In genomic region chr7:101164071-101164840, GRCh38 we compare ENCODE assay signal across 2 cellular contexts.
TF ChIP-seq lines count a peak whose summit lies in the region.

No MANE protein-coding gene starts in this region.

TF ChIP-seq in A549, 52 proteins besides CTCF, POLR2A, EP300 and RAD21:
- TF ChIP-seq HDAC2 (IDR thresholded peaks at IDR 0.05) (peak; percentile 53; the same call in 1 of the 2 replicates), NFE2L2 (conservative IDR thresholded peaks at IDR 0.05; ENCODE audit: low read length) (no peak), ZC3H11A (IDR thresholded peaks at IDR 0.05) (no peak), CBX2 (IDR thresholded peaks at IDR 0.05; ENCODE audit: borderline replicate concordance, low read depth) (no peak), EHMT2 (IDR thresholded peaks at IDR 0.05; ENCODE audit: low read depth) (peak; percentile 87; the same call in 1 of the 2 replicates), REST (IDR thresholded peaks at IDR 0.05) (peak; percentile 92)

TF ChIP-seq in GM23338, 12 proteins besides CTCF, POLR2A, EP300 and RAD21:
- TF ChIP-seq, protein P1, sequence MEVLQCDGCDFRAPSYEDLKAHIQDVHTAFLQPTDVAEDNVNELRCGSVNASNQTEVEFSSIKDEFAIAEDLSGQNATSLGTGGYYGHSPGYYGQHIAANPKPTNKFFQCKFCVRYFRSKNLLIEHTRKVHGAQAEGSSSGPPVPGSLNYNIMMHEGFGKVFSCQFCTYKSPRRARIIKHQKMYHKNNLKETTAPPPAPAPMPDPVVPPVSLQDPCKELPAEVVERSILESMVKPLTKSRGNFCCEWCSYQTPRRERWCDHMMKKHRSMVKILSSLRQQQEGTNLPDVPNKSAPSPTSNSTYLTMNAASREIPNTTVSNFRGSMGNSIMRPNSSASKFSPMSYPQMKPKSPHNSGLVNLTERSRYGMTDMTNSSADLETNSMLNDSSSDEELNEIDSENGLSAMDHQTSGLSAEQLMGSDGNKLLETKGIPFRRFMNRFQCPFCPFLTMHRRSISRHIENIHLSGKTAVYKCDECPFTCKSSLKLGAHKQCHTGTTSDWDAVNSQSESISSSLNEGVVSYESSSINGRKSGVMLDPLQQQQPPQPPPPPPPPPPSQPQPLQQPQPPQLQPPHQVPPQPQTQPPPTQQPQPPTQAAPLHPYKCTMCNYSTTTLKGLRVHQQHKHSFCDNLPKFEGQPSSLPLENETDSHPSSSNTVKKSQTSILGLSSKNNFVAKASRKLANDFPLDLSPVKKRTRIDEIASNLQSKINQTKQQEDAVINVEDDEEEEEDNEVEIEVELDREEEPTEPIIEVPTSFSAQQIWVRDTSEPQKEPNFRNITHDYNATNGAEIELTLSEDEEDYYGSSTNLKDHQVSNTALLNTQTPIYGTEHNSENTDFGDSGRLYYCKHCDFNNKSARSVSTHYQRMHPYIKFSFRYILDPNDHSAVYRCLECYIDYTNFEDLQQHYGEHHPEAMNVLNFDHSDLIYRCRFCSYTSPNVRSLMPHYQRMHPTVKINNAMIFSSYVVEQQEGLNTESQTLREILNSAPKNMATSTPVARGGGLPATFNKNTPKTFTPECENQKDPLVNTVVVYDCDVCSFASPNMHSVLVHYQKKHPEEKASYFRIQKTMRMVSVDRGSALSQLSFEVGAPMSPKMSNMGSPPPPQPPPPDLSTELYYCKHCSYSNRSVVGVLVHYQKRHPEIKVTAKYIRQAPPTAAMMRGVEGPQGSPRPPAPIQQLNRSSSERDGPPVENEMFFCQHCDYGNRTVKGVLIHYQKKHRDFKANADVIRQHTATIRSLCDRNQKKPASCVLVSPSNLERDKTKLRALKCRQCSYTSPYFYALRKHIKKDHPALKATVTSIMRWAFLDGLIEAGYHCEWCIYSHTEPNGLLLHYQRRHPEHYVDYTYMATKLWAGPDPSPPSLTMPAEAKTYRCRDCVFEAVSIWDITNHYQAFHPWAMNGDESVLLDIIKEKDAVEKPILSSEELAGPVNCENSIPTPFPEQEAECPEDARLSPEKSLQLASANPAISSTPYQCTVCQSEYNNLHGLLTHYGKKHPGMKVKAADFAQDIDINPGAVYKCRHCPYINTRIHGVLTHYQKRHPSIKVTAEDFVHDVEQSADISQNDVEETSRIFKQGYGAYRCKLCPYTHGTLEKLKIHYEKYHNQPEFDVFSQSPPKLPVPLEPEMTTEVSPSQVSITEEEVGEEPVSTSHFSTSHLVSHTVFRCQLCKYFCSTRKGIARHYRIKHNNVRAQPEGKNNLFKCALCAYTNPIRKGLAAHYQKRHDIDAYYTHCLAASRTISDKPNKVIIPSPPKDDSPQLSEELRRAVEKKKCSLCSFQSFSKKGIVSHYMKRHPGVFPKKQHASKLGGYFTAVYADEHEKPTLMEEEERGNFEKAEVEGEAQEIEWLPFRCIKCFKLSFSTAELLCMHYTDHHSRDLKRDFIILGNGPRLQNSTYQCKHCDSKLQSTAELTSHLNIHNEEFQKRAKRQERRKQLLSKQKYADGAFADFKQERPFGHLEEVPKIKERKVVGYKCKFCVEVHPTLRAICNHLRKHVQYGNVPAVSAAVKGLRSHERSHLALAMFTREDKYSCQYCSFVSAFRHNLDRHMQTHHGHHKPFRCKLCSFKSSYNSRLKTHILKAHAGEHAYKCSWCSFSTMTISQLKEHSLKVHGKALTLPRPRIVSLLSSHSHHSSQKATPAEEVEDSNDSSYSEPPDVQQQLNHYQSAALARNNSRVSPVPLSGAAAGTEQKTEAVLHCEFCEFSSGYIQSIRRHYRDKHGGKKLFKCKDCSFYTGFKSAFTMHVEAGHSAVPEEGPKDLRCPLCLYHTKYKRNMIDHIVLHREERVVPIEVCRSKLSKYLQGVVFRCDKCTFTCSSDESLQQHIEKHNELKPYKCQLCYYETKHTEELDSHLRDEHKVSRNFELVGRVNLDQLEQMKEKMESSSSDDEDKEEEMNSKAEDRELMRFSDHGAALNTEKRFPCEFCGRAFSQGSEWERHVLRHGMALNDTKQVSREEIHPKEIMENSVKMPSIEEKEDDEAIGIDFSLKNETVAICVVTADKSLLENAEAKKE (CRISPR knock-in tag; IDR thresholded peaks at IDR 0.05), result no peak
- peak; percentile 29 for TF ChIP-seq EZH2 (IDR thresholded peaks at IDR 0.05; ENCODE audit: low read depth, unreplicated experiment)
- no peak for TF ChIP-seq EZH2phosphoT487 (IDR thresholded peaks at IDR 0.05; ENCODE audit: unreplicated experiment)
- TF ChIP-seq POLR2AphosphoS5 (IDR thresholded peaks at IDR 0.05; ENCODE audit: low read depth), result no peak
- TF ChIP-seq REST (IDR thresholded peaks at IDR 0.05; ENCODE audit: unreplicated experiment), result peak; percentile 79
- no peak for TF ChIP-seq NANOG (IDR thresholded peaks at IDR 0.05; ENCODE audit: borderline replicate concordance)
